In genomic region chr3:134852893-134853351, GRCh38 we compare ENCODE assay signal across 10 cellular contexts. TPM values are rescaled to one million over a fixed set of nuclear protein-coding genes. Genes with fewer than 3 reads are reported as not detected.
A peak's percentile ranks its signal among the peaks of the same experiment; 100 is the strongest.
DNase-seq lines count a peak whose midpoint lies in the region; ATAC-seq, FAIRE-seq and TF ChIP-seq lines count a peak whose summit lies in the region.
"Had no signal": no experiment of that assay in that cellular context is flagged by ENCODE, and none has a peak within 500 bp of the region (broad histone marks: within the 10 kb centered on the region; RNA-seq: fewer than 3 reads in every experiment).

No MANE protein-coding gene starts in this region.

- 3% methylated on average over 4 of the region's 4 CpGs for WGBS in HepG2 (ENCODE audit: low lambda C conversion rate)

- no peak overlapping the region for H3K9ac ChIP-seq in HepG2 (ENCODE audit: insufficient read depth, low read depth, low read length)

- POLR2A ChIA-PET in OCI-LY7 (lab: Charles Lee) (interaction anchor here (1.0 kb wide), 1 partner anchor 22 kb away, joined by 3 read pairs; no protein-coding TSS in a partner anchor), HepG2 (lab: Yijun Ruan, JAX) (no interaction called here)

- H3K27ac ChIP-seq in OCI-LY7 (ENCODE audit: low read depth, low read length, poor library complexity, severe bottlenecking) (peak overlapping the region; percentile 55), HepG2 (ENCODE audit: extremely low read length, insufficient read depth, low read length) (no peak overlapping the region), osteoblast (ENCODE audit: low read depth, low read length) (no peak overlapping the region)
- H3K27ac ChIP-seq: body of pancreas had no signal

- CTCF ChIA-PET in OCI-LY7 (lab: Charles Lee; ENCODE audit: unreplicated experiment) = no interaction called here
- CTCF ChIA-PET in HepG2 (lab: Yijun Ruan, JAX; ENCODE audit: low intra/inter-chr PET ratio, low total read pairs) = no interaction called here

- H2AFZ ChIP-seq in OCI-LY7 (ENCODE audit: low read length) (peak overlapping the region; percentile 13; the same call in 1 of the 2 replicates), HepG2 (ENCODE audit: low read length) (no peak overlapping the region), osteoblast (ENCODE audit: low read length) (no peak overlapping the region)

- no peak for TF ChIP-seq POLR2A in HepG2 (IDR thresholded peaks at IDR 0.05; ENCODE audit: insufficient read depth in 1 of 2, low read depth in 2 of 2, low read length in 2 of 2)

- H3K4me2 ChIP-seq in OCI-LY7 (ENCODE audit: low read length) (peak overlapping the region; percentile 55), HepG2 (ENCODE audit: low read depth, low read length) (no peak overlapping the region), osteoblast (ENCODE audit: insufficient read depth, low read length) (no peak overlapping the region)

- FAIRE-seq in HepG2 (lab: Jason Lieb, UNC) = no peak
- FAIRE-seq: keratinocyte had no signal

- H3K27me3 ChIP-seq in HepG2 (ENCODE audit: control insufficient read depth in 1 of 2, insufficient read depth in 2 of 2, low read length in 2 of 2) = no peaks in the 10 kb centered on the region; a peak in 3 of 5 replicates
- H3K27me3 ChIP-seq in osteoblast (ENCODE audit: insufficient read depth, low read length) = no peaks in the 10 kb centered on the region
- H3K27me3 ChIP-seq: body of pancreas had no signal

- H3K4me3 ChIP-seq in OCI-LY7 (ENCODE audit: low read depth, low read length, poor library complexity, severe bottlenecking) (no peak overlapping the region), HepG2 (replicated peaks in 1 of 3; ENCODE audit: insufficient read depth in 1 of 3, low read depth in 2 of 3, low read length in 3 of 3) (no peak overlapping the region), osteoblast (ENCODE audit: insufficient read depth, low read length) (no peak overlapping the region)
- H3K4me3 ChIP-seq: body of pancreas had no signal

- TF ChIP-seq RAD21 in HepG2 (CRISPR knock-in tag; IDR thresholded peaks at IDR 0.05) = no peak

- intact Hi-C loops in OCI-LY7 (cut with micrococcal nuclease; ENCODE audit: unreplicated experiment) (no loop called here), HepG2 (cut with micrococcal nuclease; ENCODE audit: unreplicated experiment) (no loop called here)

- TF ChIP-seq EP300 in HepG2 (IDR thresholded peaks at IDR 0.05; ENCODE audit: low read depth in 2 of 2, low read length in 2 of 2) (no peak), HepG2 (CRISPR knock-in tag; IDR thresholded peaks at IDR 0.05; ENCODE audit: borderline replicate concordance) (no peak)

- no peaks in the 10 kb centered on the region for H3K9me2 ChIP-seq in OCI-LY7 (ENCODE audit: insufficient read depth, low read length)

- H3K79me2 ChIP-seq in OCI-LY7 (ENCODE audit: insufficient read depth, low read depth, low read length) (no peaks in the 10 kb centered on the region), HepG2 (ENCODE audit: insufficient read depth, low read length) (no peaks in the 10 kb centered on the region), osteoblast (ENCODE audit: insufficient read depth, low read length) (no peaks in the 10 kb centered on the region)

- DNase-seq in CD1c-positive myeloid dendritic cell (ENCODE audit: extremely low spot score) = peak; percentile 15
- peak; percentile 84 for DNase-seq in OCI-LY7 (ENCODE audit: low spot score)
- no peak for DNase-seq in HepG2 (ENCODE audit: low spot score)
- no peak for DNase-seq in osteoblast (ENCODE audit: insufficient read length, low spot score, missing footprints)
- no peak for DNase-seq in superior temporal gyrus (ENCODE audit: extremely low spot score)
- DNase-seq in cerebellum (ENCODE audit: low spot score) = no peak
- DNase-seq: body of pancreas had no signal

- H3K36me3 ChIP-seq in OCI-LY7 (ENCODE audit: insufficient read depth, low read length) (no peaks in the 10 kb centered on the region), HepG2 (replicated peaks in 1 of 2; ENCODE audit: control insufficient read depth in 1 of 2, insufficient read depth in 2 of 2, low read length in 2 of 2) (no peaks in the 10 kb centered on the region), osteoblast (ENCODE audit: insufficient read depth, low read length) (no peaks in the 10 kb centered on the region)

- H3K4me1 ChIP-seq in OCI-LY7 (ENCODE audit: insufficient read depth, low read length, poor library complexity, severe bottlenecking) (peaks cover 23% of the 10 kb centered on the region), HepG2 (ENCODE audit: insufficient read depth, low read length) (no peaks in the 10 kb centered on the region), osteoblast (ENCODE audit: insufficient read depth, low read length) (no peaks in the 10 kb centered on the region)
- H3K4me1 ChIP-seq: body of pancreas had no signal

- ATAC-seq in GM19025 (IDR thresholded peaks at IDR 0.05; ENCODE audit: low read depth, unreplicated experiment) (peak; percentile 95), HG02973 (IDR thresholded peaks at IDR 0.05; ENCODE audit: unreplicated experiment) (peak; percentile 95), HepG2 (no peak)
- ATAC-seq: body of pancreas had no signal

- H3K9me3 ChIP-seq in OCI-LY7 (ENCODE audit: low read length) (no peaks in the 10 kb centered on the region), HepG2 (ENCODE audit: low read length) (no peaks in the 10 kb centered on the region), osteoblast (ENCODE audit: low read depth, low read length) (no peaks in the 10 kb centered on the region)
- H3K9me3 ChIP-seq: body of pancreas had no signal

- peak; percentile 34; the same call in 1 of the 2 replicates for TF ChIP-seq CTCF in OCI-LY7 (conservative IDR thresholded peaks at IDR 0.05; ENCODE audit: low read length)
- no peak for TF ChIP-seq CTCF in HepG2 (CRISPR knock-in tag; IDR thresholded peaks at IDR 0.05)
- no peak for TF ChIP-seq CTCF in osteoblast (IDR thresholded peaks at IDR 0.05; ENCODE audit: extremely low read depth, low read depth, low read length)

- no peaks in the 10 kb centered on the region for H4K20me1 ChIP-seq in OCI-LY7 (ENCODE audit: insufficient read depth, low read length)
- H4K20me1 ChIP-seq in HepG2 (ENCODE audit: insufficient read depth, low read length) = no peaks in the 10 kb centered on the region
- no peaks in the 10 kb centered on the region for H4K20me1 ChIP-seq in osteoblast (ENCODE audit: insufficient read depth, low read length)

- BruUV-seq in OCI-LY7 (replicated peaks; lab: Mats Ljungman, UMichigan) (no TSS peak), HepG2 (replicated peaks; lab: Mats Ljungman, UMichigan) (no TSS peak)

- in situ Hi-C loops in HepG2 (cut with HindIII; ENCODE audit: extremely low pct_ligation_motif_present, low pct_unique_long_range_greater_than_20kb) = no loop called here

TF ChIP-seq in HepG2, 621 proteins besides CTCF, POLR2A, EP300 and RAD21 (continues in another document):
- TF ChIP-seq SCMH1 (CRISPR knock-in tag; IDR thresholded peaks at IDR 0.05; ENCODE audit: borderline replicate concordance) = no peak
- no peak for TF ChIP-seq SUZ12 (IDR thresholded peaks at IDR 0.05; ENCODE audit: low read depth, low read length)

RNA-seq across cellular contexts. Expression of gene EPHB1, which starts 57.9 kb away (rescaled TPM):
- 0.33 and 0.54 TPM in 2 replicates for total RNA-seq in OCI-LY7 (2014; rRNA removed; shearing (Covaris generic))
- total RNA-seq in OCI-LY7 (2022) (1.3 and 1.9 TPM in 2 replicates), HepG2 (2016; rRNA removed; fragmentation: Illumina TruSeq; extraction: Trizol) (0.07 TPM in 1 of 2 replicates, not detected in the other), osteoblast (0.36 and 1.5 TPM in 2 replicates), cerebellum (25.0 TPM)
- 0.20 and 0.26 TPM in 2 replicates for total RNA-seq in HepG2 (2016; cell fraction: cytosol; rRNA removed; fragmentation: Illumina TruSeq; extraction: Trizol; ENCODE audit: low read depth)
- total RNA-seq in HepG2 (2016; cell fraction: insoluble cytoplasmic fraction; rRNA removed; fragmentation: Illumina TruSeq; extraction: Trizol) = 0.04 and 0.06 TPM in 2 replicates
- 0.03 TPM in 1 of 2 replicates, not detected in the other for total RNA-seq in HepG2 (2016; cell fraction: membrane; rRNA removed; fragmentation: Illumina TruSeq; extraction: Trizol)
- total RNA-seq in HepG2 (2016; cell fraction: nucleus; rRNA removed; fragmentation: Illumina TruSeq; extraction: Trizol) = 0.37 and 0.44 TPM in 2 replicates
- polyA plus RNA-seq in HepG2 (2011; rRNA removed) = 0.13 and 0.21 TPM in 2 replicates
- 0.05 and 0.09 TPM in 2 replicates for polyA plus RNA-seq in HepG2 (2011; cell fraction: cytosol; rRNA removed)
- 0.10 and 0.43 TPM in 2 replicates for polyA plus RNA-seq in HepG2 (2011; cell fraction: nucleus; rRNA removed)
- 0.04 and 0.13 TPM in 2 replicates for polyA plus RNA-seq in HepG2 (2012)
- 0.02 TPM in 1 of 2 replicates, not detected in the other for polyA plus RNA-seq in HepG2 (2016; cell fraction: cytosol; fragmentation: Illumina TruSeq; extraction: Trizol; ENCODE audit: low read depth)
- 0.21 and 0.39 TPM in 2 replicates for polyA plus RNA-seq in HepG2 (2016; cell fraction: insoluble cytoplasmic fraction; fragmentation: Illumina TruSeq; extraction: Trizol; ENCODE audit: low read depth)
- 0.07 TPM in 1 of 2 replicates, not detected in the other for polyA plus RNA-seq in HepG2 (2016; cell fraction: membrane; fragmentation: Illumina TruSeq; extraction: Trizol; ENCODE audit: low read depth)
- polyA plus RNA-seq in HepG2 (2016; cell fraction: nucleus; fragmentation: Illumina TruSeq; extraction: Trizol; ENCODE audit: insufficient read depth, low read depth) = 0.12 and 0.25 TPM in 2 replicates
- polyA minus RNA-seq in HepG2 (2011; rRNA and poly(A)+ RNA removed; ENCODE audit: low replicate concordance) = 0.42 and 1.1 TPM in 2 replicates
- not detected in 2 replicates for polyA minus RNA-seq in HepG2 (2011; cell fraction: cytosol; rRNA and poly(A)+ RNA removed)
- polyA minus RNA-seq in HepG2 (2011; cell fraction: nucleus; rRNA and poly(A)+ RNA removed) = 0.87 and 3.0 TPM in 2 replicates

Comparison
In these comparisons a context has a peak if more than half of its experiments do, and no peak if none do; other contexts are left out.
1. DNase-seq: peak in CD1c-positive myeloid dendritic cell (single experiment) and OCI-LY7 (single experiment); none in HepG2 (single experiment), osteoblast (single experiment), superior temporal gyrus (single experiment) and cerebellum (single experiment).